ENCODE assay signal across 15 cellular contexts in genomic region chr16:7755347-7755746, GRCh38.
DNase-seq lines count a peak whose midpoint lies in the region; ATAC-seq, FAIRE-seq and TF ChIP-seq lines count a peak whose summit lies in the region.
"Had no signal": no experiment of that assay in that cellular context is flagged by ENCODE, and none has a peak within 500 bp of the region (broad histone marks: within the 10 kb centered on the region; RNA-seq: fewer than 3 reads in every experiment).

No MANE protein-coding gene starts in this region.

- no peak for FAIRE-seq in K562 (lab: Jason Lieb, UNC)
- FAIRE-seq: A549, GM12891, HepG2, HTR-8/SVneo had no signal

- H3K27ac ChIP-seq in K562 (ENCODE audit: extremely low read depth, low read depth, low read length): no peak overlapping the region
- H3K27ac ChIP-seq: A549 had no signal

- H3K4me1 ChIP-seq in K562 (replicated peaks in 1 of 2; ENCODE audit: control insufficient read depth in 2 of 2, insufficient read depth in 2 of 2, low read length in 2 of 2): no peaks in the 10 kb centered on the region
- H3K4me1 ChIP-seq: A549 had no signal

- no peak overlapping the region for H3K9ac ChIP-seq in K562 (ENCODE audit: insufficient read depth in 1 of 2, low read depth in 2 of 2, low read length in 2 of 2)

- no peak overlapping the region for H2AFZ ChIP-seq in K562 (ENCODE audit: low read depth, low read length)
- H2AFZ ChIP-seq: GM23338 had no signal

- DNase-seq in COR-L47 (lab: John Stamatoyannopoulos, UW): peak; percentile 28
- DNase-seq in NCI-H146 (lab: John Stamatoyannopoulos, UW): peak; percentile 60
- no peak for DNase-seq in K562 (ENCODE audit: extremely low read depth in 1 of 4, low spot score in 3 of 4)
- peak; percentile 20 for DNase-seq in retina
- DNase-seq: CD8-positive, alpha-beta T cell; H9; HFFc6 had no signal

- H3K4me3 ChIP-seq in K562: no peak overlapping the region
- H3K4me3 ChIP-seq: A549, GM23338 had no signal

- H3K36me3 ChIP-seq in K562 (ENCODE audit: control insufficient read depth, insufficient read depth, low read length): no peaks in the 10 kb centered on the region

- no peaks in the 10 kb centered on the region for H3K27me3 ChIP-seq in K562 (ENCODE audit: control insufficient read depth in 2 of 2, insufficient read depth in 2 of 2, low read length in 2 of 2)

- no TSS peak for BruUV-seq in K562 (replicated peaks; lab: Mats Ljungman, UMichigan)

- no peaks in the 10 kb centered on the region for H3K79me2 ChIP-seq in K562 (ENCODE audit: control insufficient read depth, insufficient read depth, low read length)

- no peak for TF ChIP-seq CTCF in K562 (IDR thresholded peaks at IDR 0.05 in 2 of 3, conservative IDR thresholded peaks at IDR 0.05 in 1 of 3; ENCODE audit: insufficient read depth in 2 of 3, low read depth in 1 of 3, low read length in 3 of 3)

- WGBS in K562 (ENCODE audit: insufficient coverage, low coverage, missing lambda C conversion rate): 2% methylated on average over 5 of the region's 5 CpGs

- no peaks in the 10 kb centered on the region for H3K9me1 ChIP-seq in K562 (ENCODE audit: control insufficient read depth, insufficient read depth, low read length)

- H3K4me2 ChIP-seq in K562 (ENCODE audit: insufficient read depth, low read length): no peak overlapping the region
- H3K4me2 ChIP-seq: A549, GM23338 had no signal

- no peaks in the 10 kb centered on the region for H3K9me3 ChIP-seq in K562 (replicated peaks; ENCODE audit: control insufficient read depth, insufficient read depth, low read depth, low read length)
- H3K9me3 ChIP-seq: A549, Caco-2 had no signal

- no peaks in the 10 kb centered on the region for H4K20me1 ChIP-seq in K562 (replicated peaks; ENCODE audit: control insufficient read depth, insufficient read depth, low read length)

- TF ChIP-seq POLR2A in K562 (conservative IDR thresholded peaks at IDR 0.05): no peak

- ATAC-seq in K562 (no peak), esophagus mucosa (no peak), HG02763 (IDR thresholded peaks at IDR 0.05; ENCODE audit: unreplicated experiment) (no peak)
- ATAC-seq: A549; CD8-positive, alpha-beta T cell; GM23338; HepG2 had no signal

- no peak for TF ChIP-seq RAD21 in K562 (CRISPR knock-in tag; conservative IDR thresholded peaks at IDR 0.05 in 1 of 2, IDR thresholded peaks at IDR 0.05 in 1 of 2)

- in situ Hi-C loops in K562 (cut with MboI): no loop called here

- POLR2A ChIA-PET in K562 (lab: Yijun Ruan, JAX): no interaction called here

- CTCF ChIA-PET in K562 (lab: Yijun Ruan, JAX; ENCODE audit: low intra/inter-chr PET ratio): no interaction called here

- intact Hi-C loops in K562 (cut with micrococcal nuclease): no loop called here

- TF ChIP-seq EP300 in K562 (IDR thresholded peaks at IDR 0.05; ENCODE audit: low read length): no peak

TF ChIP-seq in K562, 482 proteins besides CTCF, POLR2A, EP300 and RAD21:
- no peak for TF ChIP-seq SNRNP70 (optimal IDR thresholded peaks at IDR 0.05; ENCODE audit: low read depth, low read length)
- TF ChIP-seq NFIC (IDR thresholded peaks at IDR 0.05): peak; percentile 61
- no peak for TF ChIP-seq MNT (conservative IDR thresholded peaks at IDR 0.05)
- TF ChIP-seq ARNT (IDR thresholded peaks at IDR 0.05): no peak
- TF ChIP-seq ILK (tag; IDR thresholded peaks at IDR 0.05; ENCODE audit: borderline replicate concordance, low read depth): no peak
- TF ChIP-seq NFXL1 (CRISPR knock-in tag; IDR thresholded peaks at IDR 0.05): no peak

Comparison
In these comparisons a context has a peak if more than half of its experiments do, and no peak if none do; other contexts are left out.
1. DNase-seq: peak in COR-L47 (single experiment), NCI-H146 (single experiment) and retina (single experiment); none in K562 (0 of 4).